ENCODE assay signal across 8 cellular contexts in genomic region chr21:33491373-33492102, GRCh38. TPM values are rescaled to one million over a fixed set of nuclear protein-coding genes. Genes with fewer than 3 reads are reported as not detected.
DNase-seq lines count a peak whose midpoint lies in the region; ATAC-seq and TF ChIP-seq lines count a peak whose summit lies in the region.

TSS of gene DNAJC28 (minus strand) at chr21:33491716. CDS start at chr21:33489393, 2,323 bp downstream.

- H3K36me3 ChIP-seq in SU-DHL-6 (ENCODE audit: low read length) (no peaks in the 10 kb centered on the region), adipocyte (ENCODE audit: control insufficient read depth, insufficient read depth, low read length, severe bottlenecking) (no peaks in the 10 kb centered on the region)

- H3K4me1 ChIP-seq in adipocyte (ENCODE audit: control insufficient read depth, insufficient read depth, low read length): peaks cover 9% of the 10 kb centered on the region

- H3K27me3 ChIP-seq in SU-DHL-6 (ENCODE audit: low read length) (no peaks in the 10 kb centered on the region), adipocyte (replicated peaks; ENCODE audit: control insufficient read depth, insufficient read depth, low read length) (peaks cover 10% of the 10 kb centered on the region)

- H3K4me3 ChIP-seq in GM12865 (ENCODE audit: low read depth, low read length): peak within 1 kb of the TSS; percentile 81
- H3K4me3 ChIP-seq in SU-DHL-6 (ENCODE audit: insufficient read depth, low read length, poor library complexity, severe bottlenecking): peak within 1 kb of the TSS; percentile 62
- H3K4me3 ChIP-seq in adipocyte (ENCODE audit: low read length): peak within 1 kb of the TSS; percentile 91

- H3K27ac Mint-ChIP-seq in type B pancreatic cell: peak within 1 kb of the TSS; percentile 91

- no peaks in the 10 kb centered on the region for H3K9me2 ChIP-seq in SU-DHL-6 (replicated peaks; ENCODE audit: insufficient read depth, low read length)

- DNase-seq in GM12865 (ENCODE audit: low read depth): peak; percentile 95
- peak; percentile 96 for DNase-seq in NCI-H1105 treated with DMSO at 0.1 percent for 48 hours (lab: John Stamatoyannopoulos, UW)
- peak; percentile 98 for DNase-seq in adipocyte (ENCODE audit: low read depth)
- peak; percentile 94 for DNase-seq in cardiac septum (ENCODE audit: low spot score)
- DNase-seq in pons (ENCODE audit: low spot score): peak; percentile 95
- peak; percentile 95 for DNase-seq in type B pancreatic cell (ENCODE audit: extremely low spot score, unreplicated experiment)

- no peaks in the 10 kb centered on the region for H3K79me2 ChIP-seq in SU-DHL-6 (ENCODE audit: insufficient read depth, low read length)

- peak within 1 kb of the TSS; percentile 34; the same call in 1 of the 2 replicates for H3K27ac ChIP-seq in SU-DHL-6 (ENCODE audit: low read depth, low read length)

- H3K36me3 Mint-ChIP-seq in type B pancreatic cell: no peaks in the 10 kb centered on the region

- H3K9me3 Mint-ChIP-seq in type B pancreatic cell: no peaks in the 10 kb centered on the region

- peaks cover 6% of the 10 kb centered on the region for H3K4me1 Mint-ChIP-seq in type B pancreatic cell (ENCODE audit: unreplicated experiment)

- H3F3A ChIP-seq in SU-DHL-6 (ENCODE audit: insufficient read depth): 0 out of 2 replicates have a peak, but pooled peaks cover 1% of the 10 kb centered on the region

- H3K4me3 Mint-ChIP-seq in type B pancreatic cell: peak within 1 kb of the TSS; percentile 92

- peak within 1 kb of the TSS; percentile 72 for H3K4me2 ChIP-seq in SU-DHL-6 (ENCODE audit: low read depth, low read length, poor library complexity, severe bottlenecking)

- H3K27me3 Mint-ChIP-seq in type B pancreatic cell: peaks cover 3% of the 10 kb centered on the region

- no peaks in the 10 kb centered on the region for H4K20me1 ChIP-seq in SU-DHL-6 (ENCODE audit: low read depth, low read length)

- peak; percentile 98 for ATAC-seq in HG02678 (IDR thresholded peaks at IDR 0.05; ENCODE audit: unreplicated experiment)

- TF ChIP-seq CTCF in GM12865 (IDR thresholded peaks at IDR 0.05; ENCODE audit: insufficient read depth, low read depth, low read length, missing control alignments) (no peak), SU-DHL-6 (IDR thresholded peaks at IDR 0.05; ENCODE audit: insufficient read depth, low read length, poor library complexity, severe bottlenecking) (no peak), type B pancreatic cell (conservative IDR thresholded peaks at IDR 0.05) (no peak)

- H3K9me3 ChIP-seq in SU-DHL-6 (ENCODE audit: insufficient read depth, low read length) (no peaks in the 10 kb centered on the region), adipocyte (ENCODE audit: control insufficient read depth, low read length) (no peaks in the 10 kb centered on the region)

- peak within 1 kb of the TSS; percentile 98 for H2AFZ ChIP-seq in SU-DHL-6 (ENCODE audit: low read depth, low read length, severe bottlenecking)

- peak within 1 kb of the TSS; percentile 57 for H3K9ac ChIP-seq in SU-DHL-6 (ENCODE audit: low read length)
- H3K9ac ChIP-seq in adipocyte (ENCODE audit: low read length): peak within 1 kb of the TSS; percentile 86

- intact Hi-C loops in cardiac septum (cut with DNase I): no loop called here

RNA-seq across cellular contexts. Expression of gene DNAJC28, which starts in this region (rescaled TPM):
- total RNA-seq in cardiac septum (4.6 TPM), type B pancreatic cell (ENCODE audit: low replicate concordance) (2.3 and 3.0 TPM in 2 replicates)

Comparison
In these comparisons a context has a peak if more than half of its experiments do, and no peak if none do; other contexts are left out.
1. Peak in every context shown above with its lines: DNase-seq, ATAC-seq, H3K4me3 ChIP-seq and H3K27ac ChIP-seq.